In the genomic region with DNA sequence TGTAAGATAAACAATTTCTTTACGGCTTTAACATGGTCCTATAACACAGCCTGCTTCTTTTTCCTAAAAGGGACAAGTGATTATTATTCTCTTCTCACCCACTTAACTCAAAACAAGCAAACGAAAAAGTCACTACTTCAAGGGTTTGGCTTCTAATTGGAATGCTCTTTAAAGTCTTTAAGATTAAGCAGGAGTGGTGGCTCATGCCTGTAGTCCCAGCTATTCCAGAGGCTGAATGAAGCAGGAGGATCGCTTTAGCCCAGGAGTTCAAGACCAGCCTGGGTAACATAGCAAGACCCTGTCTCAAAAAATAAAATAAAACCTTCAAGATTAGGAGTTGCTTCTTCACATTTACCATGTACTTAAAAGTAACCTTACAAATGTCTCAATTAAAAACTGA, we compare ENCODE assay signal across 13 cellular contexts.
"Had no signal": no experiment of that assay in that cellular context is flagged by ENCODE, and none has a peak within 500 bp of the region (broad histone marks: within the 10 kb centered on the region; RNA-seq: fewer than 3 reads in every experiment).

No MANE protein-coding gene starts in this region.

- H3K4me3 ChIP-seq: breast epithelium, K562, Peyer's patch, SJCRH30 had no signal

- H3K36me3 ChIP-seq: breast epithelium, Peyer's patch, SJCRH30, WERI-Rb-1 had no signal

- H3K4me1 ChIP-seq: Peyer's patch, SJCRH30 had no signal

- H3K9ac ChIP-seq: SK-N-SH had no signal

- H3K9me3 ChIP-seq: breast epithelium, Peyer's patch, SJCRH30, SK-N-SH had no signal

- H3K9me2 ChIP-seq: SK-N-SH had no signal

- H3K27me3 ChIP-seq: breast epithelium, Peyer's patch had no signal

- H3K4me2 ChIP-seq: SK-N-SH had no signal

- DNase-seq: activated CD4-positive, alpha-beta T cell treated with anti-CD3 and anti-CD28 coated beads, Interleukin-2, amount 50 U/mL, for 1 hour; activated gamma-delta T cell treated with Interleukin-2 at 50 U/mL for 16 hours; activated T-cell treated with anti-CD3 and anti-CD28 coated beads for 4 hours; aorta; NCI-H2107; Right ventricle myocardium superior had no signal

- H3K27ac ChIP-seq: breast epithelium, Peyer's patch, RWPE1, SJCRH30, WERI-Rb-1 had no signal
